1 cellular context compared by ENCODE assay signal in the genomic region with DNA sequence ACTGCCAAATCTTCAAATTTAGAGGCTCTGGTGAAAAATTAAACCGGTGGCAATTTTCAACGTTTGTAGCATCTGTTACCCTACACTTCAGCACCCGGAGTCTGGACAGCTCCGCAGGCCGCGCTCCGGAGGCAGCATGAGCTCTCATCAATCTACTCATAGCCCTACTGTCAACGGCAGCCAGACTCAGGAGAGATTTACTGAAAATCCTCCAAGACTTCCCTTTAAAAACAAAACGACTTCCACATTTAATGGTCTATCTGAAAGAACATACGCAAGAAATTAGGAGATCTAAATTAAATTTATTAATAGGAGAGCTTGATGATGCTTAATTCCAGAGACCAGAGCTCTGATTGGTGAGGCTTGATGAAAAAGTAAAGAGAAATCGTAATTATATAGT.
A peak's percentile ranks its signal among the peaks of the same experiment; 100 is the strongest.
TF ChIP-seq lines count a peak whose summit lies in the region.

No MANE protein-coding gene starts in this region.

TF ChIP-seq in K562, 482 proteins besides CTCF, POLR2A, EP300 and RAD21 (continued from another document):
- TF ChIP-seq, protein P1, sequence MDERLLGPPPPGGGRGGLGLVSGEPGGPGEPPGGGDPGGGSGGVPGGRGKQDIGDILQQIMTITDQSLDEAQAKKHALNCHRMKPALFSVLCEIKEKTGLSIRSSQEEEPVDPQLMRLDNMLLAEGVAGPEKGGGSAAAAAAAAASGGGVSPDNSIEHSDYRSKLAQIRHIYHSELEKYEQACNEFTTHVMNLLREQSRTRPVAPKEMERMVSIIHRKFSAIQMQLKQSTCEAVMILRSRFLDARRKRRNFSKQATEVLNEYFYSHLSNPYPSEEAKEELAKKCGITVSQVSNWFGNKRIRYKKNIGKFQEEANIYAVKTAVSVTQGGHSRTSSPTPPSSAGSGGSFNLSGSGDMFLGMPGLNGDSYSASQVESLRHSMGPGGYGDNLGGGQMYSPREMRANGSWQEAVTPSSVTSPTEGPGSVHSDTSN (CRISPR knock-in tag; IDR thresholded peaks at IDR 0.05; ENCODE audit: low read depth) = no peak
- TF ChIP-seq, protein P1 (tag; conservative IDR thresholded peaks at IDR 0.05; ENCODE audit: low read depth) = peak; percentile 93
- TF ChIP-seq, protein P2, sequence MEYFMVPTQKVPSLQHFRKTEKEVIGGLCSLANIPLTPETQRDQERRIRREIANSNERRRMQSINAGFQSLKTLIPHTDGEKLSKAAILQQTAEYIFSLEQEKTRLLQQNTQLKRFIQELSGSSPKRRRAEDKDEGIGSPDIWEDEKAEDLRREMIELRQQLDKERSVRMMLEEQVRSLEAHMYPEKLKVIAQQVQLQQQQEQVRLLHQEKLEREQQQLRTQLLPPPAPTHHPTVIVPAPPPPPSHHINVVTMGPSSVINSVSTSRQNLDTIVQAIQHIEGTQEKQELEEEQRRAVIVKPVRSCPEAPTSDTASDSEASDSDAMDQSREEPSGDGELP (CRISPR knock-in tag; IDR thresholded peaks at IDR 0.05; ENCODE audit: borderline replicate concordance) = peak; percentile 72
- TF ChIP-seq MIER1 (IDR thresholded peaks at IDR 0.05; ENCODE audit: low read depth) (peak; percentile 99), ZNF121 (CRISPR knock-in tag; conservative IDR thresholded peaks at IDR 0.05) (no peak), MTA1 (IDR thresholded peaks at IDR 0.05; ENCODE audit: borderline replicate concordance) (no peak), CXXC5 (CRISPR knock-in tag; IDR thresholded peaks at IDR 0.05) (peak; percentile 74), XRCC5 (IDR thresholded peaks at IDR 0.05; ENCODE audit: low read depth, low read length) (0 out of 2 replicates have a peak, but pooled peaks have one; percentile 23), ZNF408 (CRISPR knock-in tag; IDR thresholded peaks at IDR 0.05; ENCODE audit: low read depth) (no peak), SIN3A (IDR thresholded peaks at IDR 0.05; ENCODE audit: borderline replicate concordance in 2 of 2, control insufficient read depth in 1 of 2, low read depth in 2 of 2, low read length in 2 of 2) (peak in 1 of 2 experiments; percentile 37; a peak in 1 of 4 replicates), ETV6 (IDR thresholded peaks at IDR 0.05; ENCODE audit: borderline replicate concordance in 1 of 2, low read depth in 2 of 2, low read length in 1 of 2) (no peak), ETV6 (CRISPR knock-in tag; IDR thresholded peaks at IDR 0.05; ENCODE audit: borderline replicate concordance) (no peak), SRF (CRISPR knock-in tag; IDR thresholded peaks at IDR 0.05) (peak in 1 of 2 experiments; percentile 78; a peak in 2 of 4 replicates), JUND (IDR thresholded peaks at IDR 0.05; ENCODE audit: borderline replicate concordance, low read depth, low read length) (peak; percentile 32; the same call in 1 of the 2 replicates), JUND (tag; IDR thresholded peaks at IDR 0.05; ENCODE audit: borderline replicate concordance, low read depth, low read length) (no peak), U2AF2 (optimal IDR thresholded peaks at IDR 0.05; ENCODE audit: low read depth, low read length) (no peak), PTTG1 (tag; IDR thresholded peaks at IDR 0.05; ENCODE audit: low read depth) (peak; percentile 50; the same call in 1 of the 2 replicates), ARNT (IDR thresholded peaks at IDR 0.05) (no peak), C11orf30 (IDR thresholded peaks at IDR 0.05; ENCODE audit: low read depth) (no peak), ZNF232 (CRISPR knock-in tag; IDR thresholded peaks at IDR 0.05) (0 out of 2 replicates have a peak, but pooled peaks have one; percentile 32), CBFA2T3 (IDR thresholded peaks at IDR 0.05) (no peak), SMAD4 (CRISPR knock-in tag; conservative IDR thresholded peaks at IDR 0.05) (peak; percentile 82), HLTF (IDR thresholded peaks at IDR 0.05) (no peak), HMG20A (CRISPR knock-in tag; conservative IDR thresholded peaks at IDR 0.05) (no peak), ZNF644 (tag; IDR thresholded peaks at IDR 0.05; ENCODE audit: low read depth) (peak; percentile 92), HDAC1 (IDR thresholded peaks at IDR 0.05) (no peak), FOXA3 (CRISPR knock-in tag; conservative IDR thresholded peaks at IDR 0.05 in 1 of 2, IDR thresholded peaks at IDR 0.05 in 1 of 2) (0 out of 4 replicates have a peak, but pooled peaks of 1 of the 2 experiments have one; percentile 26), GABPB2 (CRISPR knock-in tag; conservative IDR thresholded peaks at IDR 0.05) (no peak), NCOA6 (IDR thresholded peaks at IDR 0.05) (peak; percentile 49; the same call in 1 of the 2 replicates), SMARCB1 (IDR thresholded peaks at IDR 0.05; ENCODE audit: insufficient read length, low read depth) (no peak), TBL1XR1 (IDR thresholded peaks at IDR 0.05; ENCODE audit: low read length in 2 of 2) (0 out of 4 replicates have a peak, but pooled peaks of 1 of the 2 experiments have one; percentile 16), MYC (IDR thresholded peaks at IDR 0.05; ENCODE audit: low read depth, low read length) (0 out of 2 replicates have a peak, but pooled peaks have one; percentile 26), MYC (CRISPR knock-in tag; IDR thresholded peaks at IDR 0.05; ENCODE audit: borderline replicate concordance, low read depth) (no peak), LCOR (CRISPR knock-in tag; IDR thresholded peaks at IDR 0.05) (0 out of 2 replicates have a peak, but pooled peaks have one; percentile 36)
- TF ChIP-seq, protein P3, sequence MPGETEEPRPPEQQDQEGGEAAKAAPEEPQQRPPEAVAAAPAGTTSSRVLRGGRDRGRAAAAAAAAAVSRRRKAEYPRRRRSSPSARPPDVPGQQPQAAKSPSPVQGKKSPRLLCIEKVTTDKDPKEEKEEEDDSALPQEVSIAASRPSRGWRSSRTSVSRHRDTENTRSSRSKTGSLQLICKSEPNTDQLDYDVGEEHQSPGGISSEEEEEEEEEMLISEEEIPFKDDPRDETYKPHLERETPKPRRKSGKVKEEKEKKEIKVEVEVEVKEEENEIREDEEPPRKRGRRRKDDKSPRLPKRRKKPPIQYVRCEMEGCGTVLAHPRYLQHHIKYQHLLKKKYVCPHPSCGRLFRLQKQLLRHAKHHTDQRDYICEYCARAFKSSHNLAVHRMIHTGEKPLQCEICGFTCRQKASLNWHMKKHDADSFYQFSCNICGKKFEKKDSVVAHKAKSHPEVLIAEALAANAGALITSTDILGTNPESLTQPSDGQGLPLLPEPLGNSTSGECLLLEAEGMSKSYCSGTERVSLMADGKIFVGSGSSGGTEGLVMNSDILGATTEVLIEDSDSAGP (CRISPR knock-in tag; IDR thresholded peaks at IDR 0.05) = no peak
- TF ChIP-seq, protein P4, sequence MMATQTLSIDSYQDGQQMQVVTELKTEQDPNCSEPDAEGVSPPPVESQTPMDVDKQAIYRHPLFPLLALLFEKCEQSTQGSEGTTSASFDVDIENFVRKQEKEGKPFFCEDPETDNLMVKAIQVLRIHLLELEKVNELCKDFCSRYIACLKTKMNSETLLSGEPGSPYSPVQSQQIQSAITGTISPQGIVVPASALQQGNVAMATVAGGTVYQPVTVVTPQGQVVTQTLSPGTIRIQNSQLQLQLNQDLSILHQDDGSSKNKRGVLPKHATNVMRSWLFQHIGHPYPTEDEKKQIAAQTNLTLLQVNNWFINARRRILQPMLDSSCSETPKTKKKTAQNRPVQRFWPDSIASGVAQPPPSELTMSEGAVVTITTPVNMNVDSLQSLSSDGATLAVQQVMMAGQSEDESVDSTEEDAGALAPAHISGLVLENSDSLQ (IDR thresholded peaks at IDR 0.05) = peak; percentile 34; the same call in 1 of the 2 replicates
- TF ChIP-seq, protein P5, sequence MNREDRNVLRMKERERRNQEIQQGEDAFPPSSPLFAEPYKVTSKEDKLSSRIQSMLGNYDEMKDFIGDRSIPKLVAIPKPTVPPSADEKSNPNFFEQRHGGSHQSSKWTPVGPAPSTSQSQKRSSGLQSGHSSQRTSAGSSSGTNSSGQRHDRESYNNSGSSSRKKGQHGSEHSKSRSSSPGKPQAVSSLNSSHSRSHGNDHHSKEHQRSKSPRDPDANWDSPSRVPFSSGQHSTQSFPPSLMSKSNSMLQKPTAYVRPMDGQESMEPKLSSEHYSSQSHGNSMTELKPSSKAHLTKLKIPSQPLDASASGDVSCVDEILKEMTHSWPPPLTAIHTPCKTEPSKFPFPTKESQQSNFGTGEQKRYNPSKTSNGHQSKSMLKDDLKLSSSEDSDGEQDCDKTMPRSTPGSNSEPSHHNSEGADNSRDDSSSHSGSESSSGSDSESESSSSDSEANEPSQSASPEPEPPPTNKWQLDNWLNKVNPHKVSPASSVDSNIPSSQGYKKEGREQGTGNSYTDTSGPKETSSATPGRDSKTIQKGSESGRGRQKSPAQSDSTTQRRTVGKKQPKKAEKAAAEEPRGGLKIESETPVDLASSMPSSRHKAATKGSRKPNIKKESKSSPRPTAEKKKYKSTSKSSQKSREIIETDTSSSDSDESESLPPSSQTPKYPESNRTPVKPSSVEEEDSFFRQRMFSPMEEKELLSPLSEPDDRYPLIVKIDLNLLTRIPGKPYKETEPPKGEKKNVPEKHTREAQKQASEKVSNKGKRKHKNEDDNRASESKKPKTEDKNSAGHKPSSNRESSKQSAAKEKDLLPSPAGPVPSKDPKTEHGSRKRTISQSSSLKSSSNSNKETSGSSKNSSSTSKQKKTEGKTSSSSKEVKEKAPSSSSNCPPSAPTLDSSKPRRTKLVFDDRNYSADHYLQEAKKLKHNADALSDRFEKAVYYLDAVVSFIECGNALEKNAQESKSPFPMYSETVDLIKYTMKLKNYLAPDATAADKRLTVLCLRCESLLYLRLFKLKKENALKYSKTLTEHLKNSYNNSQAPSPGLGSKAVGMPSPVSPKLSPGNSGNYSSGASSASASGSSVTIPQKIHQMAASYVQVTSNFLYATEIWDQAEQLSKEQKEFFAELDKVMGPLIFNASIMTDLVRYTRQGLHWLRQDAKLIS (CRISPR knock-in tag; IDR thresholded peaks at IDR 0.05) = 0 out of 2 replicates have a peak, but pooled peaks have one; percentile 67
- TF ChIP-seq, protein P6, sequence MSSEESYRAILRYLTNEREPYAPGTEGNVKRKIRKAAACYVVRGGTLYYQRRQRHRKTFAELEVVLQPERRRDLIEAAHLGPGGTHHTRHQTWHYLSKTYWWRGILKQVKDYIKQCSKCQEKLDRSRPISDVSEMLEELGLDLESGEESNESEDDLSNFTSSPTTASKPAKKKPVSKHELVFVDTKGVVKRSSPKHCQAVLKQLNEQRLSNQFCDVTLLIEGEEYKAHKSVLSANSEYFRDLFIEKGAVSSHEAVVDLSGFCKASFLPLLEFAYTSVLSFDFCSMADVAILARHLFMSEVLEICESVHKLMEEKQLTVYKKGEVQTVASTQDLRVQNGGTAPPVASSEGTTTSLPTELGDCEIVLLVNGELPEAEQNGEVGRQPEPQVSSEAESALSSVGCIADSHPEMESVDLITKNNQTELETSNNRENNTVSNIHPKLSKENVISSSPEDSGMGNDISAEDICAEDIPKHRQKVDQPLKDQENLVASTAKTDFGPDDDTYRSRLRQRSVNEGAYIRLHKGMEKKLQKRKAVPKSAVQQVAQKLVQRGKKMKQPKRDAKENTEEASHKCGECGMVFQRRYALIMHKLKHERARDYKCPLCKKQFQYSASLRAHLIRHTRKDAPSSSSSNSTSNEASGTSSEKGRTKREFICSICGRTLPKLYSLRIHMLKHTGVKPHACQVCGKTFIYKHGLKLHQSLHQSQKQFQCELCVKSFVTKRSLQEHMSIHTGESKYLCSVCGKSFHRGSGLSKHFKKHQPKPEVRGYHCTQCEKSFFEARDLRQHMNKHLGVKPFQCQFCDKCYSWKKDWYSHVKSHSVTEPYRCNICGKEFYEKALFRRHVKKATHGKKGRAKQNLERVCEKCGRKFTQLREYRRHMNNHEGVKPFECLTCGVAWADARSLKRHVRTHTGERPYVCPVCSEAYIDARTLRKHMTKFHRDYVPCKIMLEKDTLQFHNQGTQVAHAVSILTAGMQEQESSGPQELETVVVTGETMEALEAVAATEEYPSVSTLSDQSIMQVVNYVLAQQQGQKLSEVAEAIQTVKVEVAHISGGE (CRISPR knock-in tag; IDR thresholded peaks at IDR 0.05) = peak in 1 of 3 experiments; percentile 70; a peak in 2 of 6 replicates
- TF ChIP-seq, protein P7, sequence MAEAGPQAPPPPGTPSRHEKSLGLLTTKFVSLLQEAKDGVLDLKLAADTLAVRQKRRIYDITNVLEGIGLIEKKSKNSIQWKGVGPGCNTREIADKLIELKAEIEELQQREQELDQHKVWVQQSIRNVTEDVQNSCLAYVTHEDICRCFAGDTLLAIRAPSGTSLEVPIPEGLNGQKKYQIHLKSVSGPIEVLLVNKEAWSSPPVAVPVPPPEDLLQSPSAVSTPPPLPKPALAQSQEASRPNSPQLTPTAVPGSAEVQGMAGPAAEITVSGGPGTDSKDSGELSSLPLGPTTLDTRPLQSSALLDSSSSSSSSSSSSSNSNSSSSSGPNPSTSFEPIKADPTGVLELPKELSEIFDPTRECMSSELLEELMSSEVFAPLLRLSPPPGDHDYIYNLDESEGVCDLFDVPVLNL (CRISPR knock-in tag; IDR thresholded peaks at IDR 0.05; ENCODE audit: low read depth) = no peak
